Comparison of ENCODE assay signal across 15 cellular contexts in the genomic region with DNA sequence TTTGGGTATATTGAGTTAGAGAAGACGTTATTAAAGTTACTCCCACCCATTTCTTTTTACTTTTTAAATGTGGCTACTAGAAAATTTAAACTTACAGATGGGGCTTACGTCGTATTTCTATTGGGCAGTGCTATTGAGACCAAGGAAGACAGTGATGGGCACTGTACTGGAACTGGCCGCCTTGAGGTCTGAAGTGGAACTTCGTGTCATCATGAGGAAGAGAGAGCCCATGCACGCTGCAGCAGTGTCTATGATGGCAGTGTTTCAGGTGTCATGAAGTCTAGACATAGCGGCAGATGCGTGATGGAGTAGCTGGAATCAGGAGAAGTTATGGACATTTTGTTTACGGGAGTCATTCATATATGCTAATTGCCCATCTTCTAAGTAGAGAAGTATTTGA.
"Had no signal": no experiment of that assay in that cellular context is flagged by ENCODE, and none has a peak within 500 bp of the region (broad histone marks: within the 10 kb centered on the region; RNA-seq: fewer than 3 reads in every experiment).

No MANE protein-coding gene starts in this region.

- H3K4me3 Mint-ChIP-seq: activated CD4-positive, alpha-beta memory T cell treated with anti-CD3 and anti-CD28 coated beads for 36 hours; activated T-cell treated with anti-CD3 and anti-CD28 coated beads, Interleukin-2, amount 50 U/mL, for 4 hours; natural killer cell treated with Interleukin-12 subunit alpha and Interleukin-12 subunit beta and Interleukin-15 and Interleukin-18, amount 100 ng/mL, for 72 hours had no signal

- FAIRE-seq: islet of Langerhans had no signal

- H3K4me3 ChIP-seq: esophagus muscularis mucosa, sigmoid colon, transverse colon had no signal

- H3K27ac ChIP-seq: esophagus muscularis mucosa, sigmoid colon, transverse colon had no signal

- DNase-seq: activated CD4-positive, alpha-beta memory T cell treated with anti-CD3 and anti-CD28 coated beads for 36 hours; activated effector memory CD4-positive, alpha-beta T cell treated with anti-CD3 and anti-CD28 coated beads, Interleukin-2, amount 50 U/mL, for 16 hours; activated T-cell treated with anti-CD3 and anti-CD28 coated beads, Interleukin-2, amount 50 U/mL, for 4 hours; amniotic stem cell; dermis blood vessel endothelial cell; head of caudate nucleus; sigmoid colon; stimulated activated CD4-positive, alpha-beta T cell treated with anti-CD3 and anti-CD28 coated beads, Interleukin-12 subunit alpha, Interleukin-12 subunit beta, amount 100 ng/mL, for 4 hours; stimulated activated naive CD4-positive, alpha-beta T cell; substantia nigra; transverse colon had no signal

- H3K9me3 Mint-ChIP-seq: activated CD4-positive, alpha-beta memory T cell treated with anti-CD3 and anti-CD28 coated beads for 36 hours; activated naive CD4-positive, alpha-beta T cell treated with anti-CD3 and anti-CD28 coated beads, Interleukin-2, amount 50 U/mL, for 72 hours; activated T-cell treated with anti-CD3 and anti-CD28 coated beads, Interleukin-2, amount 50 U/mL, for 4 hours; natural killer cell treated with Interleukin-12 subunit alpha and Interleukin-12 subunit beta and Interleukin-15 and Interleukin-18, amount 100 ng/mL, for 72 hours had no signal

- H3K27ac Mint-ChIP-seq: activated CD4-positive, alpha-beta memory T cell treated with anti-CD3 and anti-CD28 coated beads for 36 hours; activated naive CD4-positive, alpha-beta T cell treated with anti-CD3 and anti-CD28 coated beads, Interleukin-2, amount 50 U/mL, for 72 hours; natural killer cell treated with Interleukin-12 subunit alpha and Interleukin-12 subunit beta and Interleukin-15 and Interleukin-18, amount 100 ng/mL, for 72 hours had no signal

- H3K4me1 ChIP-seq: esophagus muscularis mucosa, sigmoid colon, transverse colon had no signal

- H3K9me3 ChIP-seq: esophagus muscularis mucosa, sigmoid colon, transverse colon had no signal

- H3K27me3 ChIP-seq: sigmoid colon, transverse colon had no signal

- H3K36me3 ChIP-seq: esophagus muscularis mucosa, sigmoid colon, transverse colon had no signal

- H3K36me3 Mint-ChIP-seq: activated CD4-positive, alpha-beta memory T cell treated with anti-CD3 and anti-CD28 coated beads for 36 hours; activated naive CD4-positive, alpha-beta T cell treated with anti-CD3 and anti-CD28 coated beads, Interleukin-2, amount 50 U/mL, for 72 hours; natural killer cell treated with Interleukin-12 subunit alpha and Interleukin-12 subunit beta and Interleukin-15 and Interleukin-18, amount 100 ng/mL, for 72 hours had no signal
